25 cellular contexts compared by ENCODE assay signal in genomic region chr5:94196959-94197358, GRCh38.
"Had no signal": no experiment of that assay in that cellular context is flagged by ENCODE, and none has a peak within 500 bp of the region (broad histone marks: within the 10 kb centered on the region; RNA-seq: fewer than 3 reads in every experiment).

No MANE protein-coding gene starts in this region.

- H3K4me1 ChIP-seq: esophagus squamous epithelium, gastrocnemius medialis, lower lobe of right lung, psoas muscle, right lobe of liver, suprapubic skin, transverse colon, upper lobe of right lung, uterus had no signal

- DNase-seq: effector memory CD4-positive, alpha-beta T cell; erythroblast; esophagus squamous epithelium; foreskin fibroblast; gastrocnemius medialis; head of caudate nucleus; left ventricle myocardium superior; lower lobe of right lung; natural killer cell; occipital lobe; ovary; posterior cingulate gyrus; psoas muscle; right lobe of liver; stimulated activated CD4-positive, alpha-beta T cell treated with anti-CD3 and anti-CD28 coated beads, Interleukin-12 subunit alpha, Interleukin-12 subunit beta, amount 100 ng/mL, for 4 hours; stimulated activated CD4-positive, alpha-beta T cell treated with anti-CD3 and anti-CD28 coated beads, Interleukin-1b, Interleukin-23, amount 100 ng/mL, for 48 hours; stimulated activated CD4-positive, alpha-beta T cell treated with anti-CD3 and anti-CD28 coated beads, Interleukin-4, amount 100 ng/mL, for 1 hour; stimulated activated CD8-positive, alpha-beta memory T cell treated with anti-CD3 and anti-CD28 coated beads, Interleukin-4, amount 100 ng/mL, for 48 hours; stimulated activated naive CD4-positive, alpha-beta T cell; stimulated activated naive CD8-positive, alpha-beta T cell treated with anti-CD3 and anti-CD28 coated beads, Interleukin-15, amount 100 ng/mL, for 72 hours; transverse colon; upper lobe of right lung; uterus had no signal

- H3K27me3 ChIP-seq: esophagus squamous epithelium, gastrocnemius medialis, ovary, right lobe of liver, suprapubic skin, transverse colon, upper lobe of right lung, uterus had no signal

- ATAC-seq: gastrocnemius medialis; left ventricle myocardium superior; lower lobe of right lung; natural killer cell; psoas muscle; right lobe of liver; stimulated activated naive CD8-positive, alpha-beta T cell treated with anti-CD3 and anti-CD28 coated beads, Interleukin-15, amount 100 ng/mL, for 72 hours; upper lobe of right lung had no signal

- H3K4me2 ChIP-seq: smooth muscle cell had no signal

- H3K36me3 ChIP-seq: esophagus squamous epithelium, gastrocnemius medialis, lower lobe of right lung, ovary, right lobe of liver, suprapubic skin, transverse colon, upper lobe of right lung, uterus had no signal

- H3K9me3 ChIP-seq: esophagus squamous epithelium, gastrocnemius medialis, lower lobe of right lung, ovary, psoas muscle, right lobe of liver, suprapubic skin, transverse colon, upper lobe of right lung, uterus had no signal

- H3K27ac ChIP-seq: esophagus squamous epithelium, gastrocnemius medialis, lower lobe of right lung, ovary, psoas muscle, right lobe of liver, suprapubic skin, transverse colon, upper lobe of right lung, uterus had no signal

- H3K4me3 ChIP-seq: esophagus squamous epithelium, gastrocnemius medialis, lower lobe of right lung, ovary, psoas muscle, right lobe of liver, smooth muscle cell, suprapubic skin, transverse colon, upper lobe of right lung, uterus had no signal
